8 cellular contexts compared by ENCODE assay signal in genomic region chr5:172007153-172007794, GRCh38. TPM values are rescaled to one million over a fixed set of nuclear protein-coding genes. Genes with fewer than 3 reads are reported as not detected.
DNase-seq lines count a peak whose midpoint lies in the region; ATAC-seq and TF ChIP-seq lines count a peak whose summit lies in the region.

No MANE protein-coding gene starts in this region.

- ATAC-seq in GM21723 (IDR thresholded peaks at IDR 0.05; ENCODE audit: unreplicated experiment) (peak; percentile 2), T-helper 17 cell (peak; percentile 1), HG02588 (IDR thresholded peaks at IDR 0.05; ENCODE audit: unreplicated experiment) (no peak), HG02852 (IDR thresholded peaks at IDR 0.05; ENCODE audit: unreplicated experiment) (no peak)

- TF ChIP-seq EP300 in esophagus muscularis mucosa (IDR thresholded peaks at IDR 0.05) = no peak

- peak overlapping the region; percentile 41 for H2AFZ ChIP-seq in neuron (ENCODE audit: low read depth, low read length)

- DNase-seq in AG04450 (ENCODE audit: low read depth, low spot score) = no peak
- no peak for DNase-seq in T-helper 17 cell
- DNase-seq in esophagus muscularis mucosa (ENCODE audit: extremely low spot score) = no peak
- no peak for DNase-seq in effector CD8-positive, alpha-beta T cell (lab: John Stamatoyannopoulos, UW)

- peak overlapping the region; percentile 99 for H3K27ac Mint-ChIP-seq in T-helper 17 cell

- under 1% methylated on average over 24 of the region's 24 CpGs for WGBS in esophagus muscularis mucosa

- H3K4me3 Mint-ChIP-seq in T-helper 17 cell = peak overlapping the region; percentile 98

- peaks cover 3% of the 10 kb centered on the region for H3K36me3 Mint-ChIP-seq in T-helper 17 cell (ENCODE audit: low read depth)

- H3K27me3 ChIP-seq in AG04450 (ENCODE audit: control insufficient read depth, insufficient read depth, low read length) (no peaks in the 10 kb centered on the region), esophagus muscularis mucosa (no peaks in the 10 kb centered on the region), neuron (ENCODE audit: insufficient read depth, low read length) (no peaks in the 10 kb centered on the region)

- H3K4me1 ChIP-seq in esophagus muscularis mucosa = peaks cover 38 to 47% (median 40%) of the 10 kb centered on the region in 4 donors
- peaks cover 39% of the 10 kb centered on the region for H3K4me1 ChIP-seq in neuron (ENCODE audit: insufficient read depth, low read length)

- H3K27ac ChIP-seq in AG04450 (ENCODE audit: low read depth, low read length) = peak overlapping the region; percentile 99
- peak overlapping the region; percentile 91 to 98 (median 96) for H3K27ac ChIP-seq in esophagus muscularis mucosa (replicated peaks in 1 of 4)

- no peaks in the 10 kb centered on the region for H3K36me3 ChIP-seq in esophagus muscularis mucosa
- no peaks in the 10 kb centered on the region for H3K36me3 ChIP-seq in neuron (ENCODE audit: insufficient read depth, low read length)

- H3K9me3 ChIP-seq in AG04450 (ENCODE audit: control insufficient read depth, insufficient read depth, low read length) = peaks cover 3% of the 10 kb centered on the region; the same call in 1 of the 2 replicates
- no peaks in the 10 kb centered on the region for H3K9me3 ChIP-seq in T-helper 17 cell (ENCODE audit: control insufficient read depth, low read length, poor library complexity, severe bottlenecking)
- no peaks in the 10 kb centered on the region for H3K9me3 ChIP-seq in esophagus muscularis mucosa
- H3K9me3 ChIP-seq in neuron (ENCODE audit: low read length) = no peaks in the 10 kb centered on the region

- TF ChIP-seq CTCF in AG04450 (IDR thresholded peaks at IDR 0.05; ENCODE audit: low read depth, low read length) (no peak), esophagus muscularis mucosa (IDR thresholded peaks at IDR 0.05) (no peak)

- intact Hi-C loops in esophagus muscularis mucosa (cut with DNase I) = loop anchor here (5.0 kb wide), 1 partner anchor 180 kb away; the partner anchor contains the start of gene STK10

- H3K4me3 ChIP-seq in AG04450 (ENCODE audit: low read depth, low read length) (peak overlapping the region; percentile 95), esophagus muscularis mucosa (peak overlapping the region; percentile 89 to 97 (median 92)), neuron (ENCODE audit: low read length) (peak overlapping the region; percentile 63)

- no peak for TF ChIP-seq POLR2A in esophagus muscularis mucosa (IDR thresholded peaks at IDR 0.05; ENCODE audit: low read depth)

- peaks cover 31% of the 10 kb centered on the region for H3K4me1 Mint-ChIP-seq in T-helper 17 cell

- CTCF ChIA-PET in AG04450 (lab: Charles Lee) = interaction anchor here (0.6 to 7.3 kb wide), 7 partner anchors 8 to 588 kb away, joined by 3 to 59 read pairs (median 5); partner anchors contain the start of genes FGF18 and STK10

- POLR2A ChIA-PET in AG04450 (lab: Yijun Ruan, JAX) = interaction anchor here (0.5 to 1.6 kb wide), 8 partner anchors 10 to 412 kb away, joined by 3 to 8 read pairs (median 4); partner anchors contain the start of gene UBTD2

- H3K27me3 Mint-ChIP-seq in T-helper 17 cell = no peaks in the 10 kb centered on the region

RNA-seq across cellular contexts. Expression of gene FBXW11, which starts 0.8 kb away (rescaled TPM):
- 68.1 and 77.1 TPM in 2 replicates for polyA plus RNA-seq in AG04450 (2011; rRNA removed)
- 113 and 115 TPM in 2 replicates for polyA minus RNA-seq in AG04450 (2011; rRNA and poly(A)+ RNA removed)
- total RNA-seq in T-helper 17 cell = 10 to 100 TPM; 28.3 to 30.1 TPM
- total RNA-seq in esophagus muscularis mucosa = 10 to 100 TPM; 60.8 to 75.6 (median 66.3) TPM

Comparison
In these comparisons a context has a peak if more than half of its experiments do, and no peak if none do; other contexts are left out.
1. ATAC-seq: peak in GM21723 (single experiment) and T-helper 17 cell (single experiment); none in HG02588 (single experiment) and HG02852 (single experiment).
2. Peak in every context shown above with its lines, with median percentiles within 50 percentile points of each other: H3K4me3 ChIP-seq.